ENCODE assay signal across 10 cellular contexts in the genomic region with DNA sequence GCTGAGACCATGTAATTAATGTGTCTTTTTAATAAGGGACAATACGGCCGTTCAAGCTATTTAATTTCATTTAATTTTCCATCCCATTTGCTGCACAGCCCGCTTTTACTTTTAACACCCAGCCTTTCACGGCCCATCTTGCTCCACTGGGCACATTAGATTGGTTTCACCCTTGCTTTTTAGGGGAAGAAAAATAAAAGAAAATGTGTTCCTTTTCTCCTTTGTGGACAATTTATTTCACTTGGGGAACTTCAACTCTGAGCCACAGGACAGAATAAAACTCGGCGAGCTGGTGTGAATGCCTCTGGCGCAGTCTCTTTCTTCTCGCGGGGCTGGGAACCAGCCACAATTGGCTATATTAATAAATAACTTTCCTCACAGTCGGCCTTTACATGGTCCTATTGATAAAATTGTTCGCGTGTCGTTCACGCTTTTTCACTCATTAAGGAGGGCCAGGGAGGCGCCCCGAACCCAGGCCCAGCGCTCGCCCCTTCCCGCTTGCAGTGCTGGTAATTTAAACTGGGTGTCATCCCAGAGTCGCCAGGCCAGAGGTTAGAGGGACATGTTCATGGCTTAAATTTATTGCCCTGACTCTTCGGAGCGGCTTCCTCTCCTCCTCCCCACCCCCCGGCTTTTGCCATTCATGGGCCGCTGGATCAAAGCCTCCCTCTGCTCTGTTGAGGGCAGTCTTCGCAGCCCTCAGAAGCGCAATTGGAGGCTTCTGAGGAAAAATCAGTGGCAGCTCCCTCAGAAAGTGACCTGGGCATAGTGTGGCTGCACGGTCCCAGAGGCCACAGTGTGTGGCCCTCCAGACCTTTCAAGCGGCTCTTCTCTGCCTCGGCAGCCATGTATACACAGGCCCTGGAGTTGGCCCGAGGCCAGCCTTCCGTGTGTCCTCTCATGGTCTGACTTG. TPM values are rescaled to one million over a fixed set of nuclear protein-coding genes. Genes with fewer than 3 reads are reported as not detected.
DNase-seq lines count a peak whose midpoint lies in the region; ATAC-seq, FAIRE-seq and TF ChIP-seq lines count a peak whose summit lies in the region.
"Had no signal": no experiment of that assay in that cellular context is flagged by ENCODE, and none has a peak within 500 bp of the region (broad histone marks: within the 10 kb centered on the region; RNA-seq: fewer than 3 reads in every experiment).

No MANE protein-coding gene starts in this region.

- TF ChIP-seq CTCF in activated CD8-positive, alpha-beta T cell treated with anti-CD3 and anti-CD28 coated beads for 36 hours (IDR thresholded peaks at IDR 0.05) = no peak
- TF ChIP-seq CTCF in kidney (IDR thresholded peaks at IDR 0.05; ENCODE audit: borderline replicate concordance, extremely low read depth, insufficient read depth) = no peak

- no peak overlapping the region for H3K27ac Mint-ChIP-seq in activated T-cell treated with anti-CD3 and anti-CD28 coated beads, Interleukin-2, amount 50 U/mL, for 24 hours
- H3K27ac Mint-ChIP-seq in activated CD8-positive, alpha-beta T cell treated with anti-CD3 and anti-CD28 coated beads for 36 hours = no peak overlapping the region
- peak overlapping the region in 1 of 2 donors; percentile 30 for H3K27ac Mint-ChIP-seq in stimulated activated naive CD8-positive, alpha-beta T cell treated with anti-CD3 and anti-CD28 coated beads, Interleukin-15, amount 100 ng/mL, for 72 hours

- peaks cover 44% of the 10 kb centered on the region for H3K4me1 Mint-ChIP-seq in activated T-cell treated with anti-CD3 and anti-CD28 coated beads, Interleukin-2, amount 50 U/mL, for 24 hours (ENCODE audit: low read depth)
- peaks cover 27% of the 10 kb centered on the region for H3K4me1 Mint-ChIP-seq in activated CD8-positive, alpha-beta T cell treated with anti-CD3 and anti-CD28 coated beads for 36 hours (ENCODE audit: low read depth)
- peaks cover 58% of the 10 kb centered on the region for H3K4me1 Mint-ChIP-seq in stimulated activated naive CD8-positive, alpha-beta T cell treated with anti-CD3 and anti-CD28 coated beads, Interleukin-15, amount 100 ng/mL, for 72 hours

- peaks cover 100% of the 10 kb centered on the region for H3K27me3 ChIP-seq in iPS-20b (ENCODE audit: insufficient read depth, low read length)

- H3K36me3 Mint-ChIP-seq in activated T-cell treated with anti-CD3 and anti-CD28 coated beads, Interleukin-2, amount 50 U/mL, for 24 hours (ENCODE audit: low read depth) = no peaks in the 10 kb centered on the region
- H3K36me3 Mint-ChIP-seq in activated CD8-positive, alpha-beta T cell treated with anti-CD3 and anti-CD28 coated beads for 36 hours (ENCODE audit: low read depth) = peaks cover 2% of the 10 kb centered on the region

- H3K9me3 Mint-ChIP-seq in activated T-cell treated with anti-CD3 and anti-CD28 coated beads, Interleukin-2, amount 50 U/mL, for 24 hours = peaks cover 4% of the 10 kb centered on the region
- no peaks in the 10 kb centered on the region for H3K9me3 Mint-ChIP-seq in activated CD8-positive, alpha-beta T cell treated with anti-CD3 and anti-CD28 coated beads for 36 hours
- no peaks in the 10 kb centered on the region for H3K9me3 Mint-ChIP-seq in stimulated activated naive CD8-positive, alpha-beta T cell treated with anti-CD3 and anti-CD28 coated beads, Interleukin-15, amount 100 ng/mL, for 72 hours

- H3K9me3 ChIP-seq in iPS-20b (ENCODE audit: insufficient read depth, low read depth, low read length) (no peaks in the 10 kb centered on the region; the same call in 1 of the 2 replicates), kidney (ENCODE audit: control insufficient read depth in 1 of 2, low read length in 2 of 2) (no peaks in the 10 kb centered on the region)

- peaks cover 93% of the 10 kb centered on the region for H3K27me3 Mint-ChIP-seq in activated T-cell treated with anti-CD3 and anti-CD28 coated beads, Interleukin-2, amount 50 U/mL, for 24 hours
- peaks cover 83% of the 10 kb centered on the region for H3K27me3 Mint-ChIP-seq in activated CD8-positive, alpha-beta T cell treated with anti-CD3 and anti-CD28 coated beads for 36 hours
- H3K27me3 Mint-ChIP-seq in stimulated activated naive CD8-positive, alpha-beta T cell treated with anti-CD3 and anti-CD28 coated beads, Interleukin-15, amount 100 ng/mL, for 72 hours = peaks cover 100% of the 10 kb centered on the region

- no peak for FAIRE-seq in kidney (lab: Jason Lieb, UNC)

- ATAC-seq in activated CD8-positive, alpha-beta T cell treated with anti-CD3 and anti-CD28 coated beads for 36 hours = no peak
- ATAC-seq in stimulated activated naive CD8-positive, alpha-beta T cell treated with anti-CD3 and anti-CD28 coated beads, Interleukin-15, amount 100 ng/mL, for 72 hours = no peak
- no peak for ATAC-seq in GM21786 (IDR thresholded peaks at IDR 0.05; ENCODE audit: unreplicated experiment)

- H3K36me3 ChIP-seq in iPS-20b (ENCODE audit: insufficient read depth, low read depth, low read length) = no peaks in the 10 kb centered on the region
- H3K36me3 ChIP-seq in kidney (ENCODE audit: control insufficient read depth in 1 of 2, insufficient read depth in 2 of 2, low read length in 2 of 2) = no peaks in the 10 kb centered on the region

- POLR2A ChIA-PET in activated CD8-positive, alpha-beta T cell treated with anti-CD3 and anti-CD28 coated beads for 36 hours (lab: Charles Lee) = interaction anchor here (1.1 to 2.5 kb wide), 2 partner anchors 9 to 15 kb away, joined by 4 to 9 read pairs; no protein-coding TSS in a partner anchor

- DNase-seq in activated T-cell treated with anti-CD3 and anti-CD28 coated beads, Interleukin-2, amount 50 U/mL, for 24 hours = peak; percentile 34
- no peak for DNase-seq in activated T-cell treated with anti-CD3 and anti-CD28 coated beads, Interleukin-2, amount 50 U/mL, for 1 hour
- DNase-seq in activated CD8-positive, alpha-beta T cell treated with anti-CD3 and anti-CD28 coated beads for 36 hours = no peak
- peak in 1 of 2 donors; percentile 9 for DNase-seq in stimulated activated naive CD8-positive, alpha-beta T cell treated with anti-CD3 and anti-CD28 coated beads, Interleukin-15, amount 100 ng/mL, for 72 hours
- no peak for DNase-seq in kidney
- DNase-seq in epidermal melanocyte (ENCODE audit: insufficient read length, low spot score) = no peak
- DNase-seq: AML-193 had no signal

- intact Hi-C loops in activated CD8-positive, alpha-beta T cell treated with anti-CD3 and anti-CD28 coated beads for 36 hours (cut with micrococcal nuclease) = no loop called here
- intact Hi-C loops in kidney (cut with DNase I) = no loop called here

- no peak overlapping the region for H3K27ac ChIP-seq in iPS-20b (ENCODE audit: low read length)
- no peak overlapping the region for H3K27ac ChIP-seq in kidney (ENCODE audit: low read depth in 2 of 2, low read length in 2 of 2)

- CTCF ChIA-PET in activated CD8-positive, alpha-beta T cell treated with anti-CD3 and anti-CD28 coated beads for 36 hours (lab: Charles Lee) = interaction anchor here (0.8 to 3.6 kb wide), 6 partner anchors 15 to 193 kb away, joined by 3 to 16 read pairs (median 3); no protein-coding TSS in a partner anchor

- H3K4me1 ChIP-seq in iPS-20b (ENCODE audit: insufficient read depth, low read length) = no peaks in the 10 kb centered on the region
- peaks cover 0 to 5% of the 10 kb centered on the region in 2 donors for H3K4me1 ChIP-seq in kidney (ENCODE audit: control insufficient read depth in 1 of 2, insufficient read depth in 1 of 2, low read depth in 1 of 2, low read length in 2 of 2)

- peak overlapping the region; percentile 53; the same call in 1 of the 2 replicates for H3K4me3 ChIP-seq in iPS-20b (ENCODE audit: low read length)
- peak overlapping the region in 1 of 2 donors; percentile 37 for H3K4me3 ChIP-seq in kidney (ENCODE audit: low read length in 2 of 2)

- H3K9ac ChIP-seq in iPS-20b (ENCODE audit: low read depth, low read length) (no peak overlapping the region), kidney (ENCODE audit: low read length in 2 of 2) (no peak overlapping the region)

- peak overlapping the region; percentile 58 for H3K4me3 Mint-ChIP-seq in activated T-cell treated with anti-CD3 and anti-CD28 coated beads, Interleukin-2, amount 50 U/mL, for 24 hours
- H3K4me3 Mint-ChIP-seq in activated CD8-positive, alpha-beta T cell treated with anti-CD3 and anti-CD28 coated beads for 36 hours = peak overlapping the region; percentile 48
- peak overlapping the region; percentile 75 to 86 for H3K4me3 Mint-ChIP-seq in stimulated activated naive CD8-positive, alpha-beta T cell treated with anti-CD3 and anti-CD28 coated beads, Interleukin-15, amount 100 ng/mL, for 72 hours

RNA-seq across cellular contexts. Expression of a gene that starts 2.2 kb away (rescaled TPM):
- not detected for total RNA-seq in activated CD8-positive, alpha-beta T cell treated with anti-CD3 and anti-CD28 coated beads for 36 hours
- not detected for total RNA-seq in kidney
- polyA plus RNA-seq in kidney (ENCODE audit: insufficient read depth, low read depth, low replicate concordance) = not detected
- total RNA-seq: lung microvascular endothelial cell had no signal

RNA-seq across cellular contexts. Expression of a gene that starts 36.0 kb away (rescaled TPM):
- 10 to 100 TPM; 72.3 to 75.4 TPM for total RNA-seq in activated CD8-positive, alpha-beta T cell treated with anti-CD3 and anti-CD28 coated beads for 36 hours
- total RNA-seq in kidney = 55.9 TPM
- polyA plus RNA-seq in kidney (ENCODE audit: insufficient read depth, low read depth, low replicate concordance) = 51.4 TPM
